14 cellular contexts compared by ENCODE assay signal in the genomic region with DNA sequence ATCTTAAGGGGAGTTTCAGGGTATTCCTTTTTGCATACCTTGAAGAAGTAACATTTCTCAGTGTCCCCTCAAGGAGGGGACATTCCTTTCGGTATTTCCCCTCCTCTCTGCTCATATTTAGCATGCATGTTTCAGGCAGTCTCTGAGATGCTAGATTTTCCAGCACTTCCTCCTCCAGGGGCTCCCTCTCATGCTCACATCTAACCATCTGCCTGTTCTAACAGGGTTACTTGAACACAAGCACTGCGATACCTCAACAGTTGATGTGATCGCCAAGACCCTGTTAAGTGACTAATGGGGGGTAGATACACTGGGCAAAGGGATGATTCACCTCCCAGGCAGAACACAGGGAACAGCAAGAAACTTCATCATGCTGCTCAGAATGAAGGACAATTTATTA. TPM values are rescaled to one million over a fixed set of nuclear protein-coding genes. Genes with fewer than 3 reads are reported as not detected.
DNase-seq lines count a peak whose midpoint lies in the region; ATAC-seq and TF ChIP-seq lines count a peak whose summit lies in the region.
"Had no signal": no experiment of that assay in that cellular context is flagged by ENCODE, and none has a peak within 500 bp of the region (broad histone marks: within the 10 kb centered on the region; RNA-seq: fewer than 3 reads in every experiment).

No MANE protein-coding gene starts in this region.

- TF ChIP-seq CTCF in NB4 (IDR thresholded peaks at IDR 0.05; ENCODE audit: low read depth, low read length) (peak; percentile 3), hepatocyte (IDR thresholded peaks at IDR 0.05; ENCODE audit: poor library complexity) (no peak)

- no peaks in the 10 kb centered on the region for H3K27me3 ChIP-seq in hepatocyte
- H3K27me3 ChIP-seq: gastroesophageal sphincter, right atrium auricular region had no signal

- TF ChIP-seq POLR2A in NB4 (IDR thresholded peaks at IDR 0.05; ENCODE audit: extremely low read depth, insufficient read length), result no peak

- no peak overlapping the region for H3K4me3 ChIP-seq in NB4 (ENCODE audit: low read depth, low read length)
- no peak overlapping the region for H3K4me3 ChIP-seq in hepatocyte
- H3K4me3 ChIP-seq: gastroesophageal sphincter, right atrium auricular region had no signal

- no peaks in the 10 kb centered on the region for H3K27me3 Mint-ChIP-seq in activated CD4-positive, alpha-beta T cell treated with anti-CD3 and anti-CD28 coated beads, Interleukin-2, amount 10 ng/mL, durations not matched to agents 24 days and 14 days
- no peaks in the 10 kb centered on the region for H3K27me3 Mint-ChIP-seq in natural killer cell treated with Interleukin-12 subunit alpha and Interleukin-12 subunit beta and Interleukin-15 and Interleukin-18, amount 100 ng/mL, for 72 hours

- no peak overlapping the region for H2AFZ ChIP-seq in hepatocyte

- H3K27ac ChIP-seq in hepatocyte, result no peak overlapping the region
- H3K27ac ChIP-seq: gastroesophageal sphincter, right atrium auricular region had no signal

- H3K4me2 ChIP-seq in hepatocyte, result no peak overlapping the region

- no peaks in the 10 kb centered on the region for H3K36me3 ChIP-seq in hepatocyte (replicated peaks; ENCODE audit: insufficient read depth, low read depth)
- H3K36me3 ChIP-seq: gastroesophageal sphincter, right atrium auricular region had no signal

- H3K9me3 Mint-ChIP-seq in activated CD4-positive, alpha-beta T cell treated with anti-CD3 and anti-CD28 coated beads, Interleukin-2, amount 10 ng/mL, durations not matched to agents 24 days and 14 days, result peaks cover 24% of the 10 kb centered on the region
- peaks cover 3% of the 10 kb centered on the region for H3K9me3 Mint-ChIP-seq in natural killer cell treated with Interleukin-12 subunit alpha and Interleukin-12 subunit beta and Interleukin-15 and Interleukin-18, amount 100 ng/mL, for 72 hours

- H3K9me2 ChIP-seq in hepatocyte (replicated peaks; ENCODE audit: insufficient read depth), result no peaks in the 10 kb centered on the region

- peak overlapping the region; percentile 70 for H3K27ac Mint-ChIP-seq in activated CD4-positive, alpha-beta T cell treated with anti-CD3 and anti-CD28 coated beads, Interleukin-2, amount 10 ng/mL, durations not matched to agents 24 days and 14 days
- peak overlapping the region; percentile 76 to 90 for H3K27ac Mint-ChIP-seq in natural killer cell treated with Interleukin-12 subunit alpha and Interleukin-12 subunit beta and Interleukin-15 and Interleukin-18, amount 100 ng/mL, for 72 hours

- H3K4me3 Mint-ChIP-seq in activated CD4-positive, alpha-beta T cell treated with anti-CD3 and anti-CD28 coated beads, Interleukin-2, amount 10 ng/mL, durations not matched to agents 24 days and 14 days, result no peak overlapping the region
- H3K4me3 Mint-ChIP-seq in natural killer cell treated with Interleukin-12 subunit alpha and Interleukin-12 subunit beta and Interleukin-15 and Interleukin-18, amount 100 ng/mL, for 72 hours, result peak overlapping the region; percentile 63

- no peaks in the 10 kb centered on the region for H3K4me1 ChIP-seq in hepatocyte (ENCODE audit: insufficient read depth)
- H3K4me1 ChIP-seq: right atrium auricular region had no signal

- H4K20me1 ChIP-seq in hepatocyte (ENCODE audit: insufficient read depth, poor library complexity, severe bottlenecking), result no peaks in the 10 kb centered on the region

- ATAC-seq in GM21619 (IDR thresholded peaks at IDR 0.05; ENCODE audit: unreplicated experiment) (peak; percentile 34), HG03159 (IDR thresholded peaks at IDR 0.05; ENCODE audit: unreplicated experiment) (no peak)
- no peak for ATAC-seq in natural killer cell treated with Interleukin-12 subunit alpha and Interleukin-12 subunit beta and Interleukin-15 and Interleukin-18, amount 100 ng/mL, for 72 hours
- ATAC-seq: gastroesophageal sphincter, SK-N-SH treated with all-trans-retinoic acid at 6 μM for 48 hours had no signal

- H3K79me2 ChIP-seq in hepatocyte, result no peaks in the 10 kb centered on the region

- intact Hi-C loops in activated CD4-positive, alpha-beta T cell treated with anti-CD3 and anti-CD28 coated beads, Interleukin-2, amount 10 ng/mL, durations not matched to agents 24 days and 14 days (cut with micrococcal nuclease), result no loop called here

- WGBS in hepatocyte (ENCODE audit: low lambda C conversion rate, missing lambda C conversion rate), result 58% methylated on average over 3 of the region's 3 CpGs

- DNase-seq in activated CD4-positive, alpha-beta T cell treated with anti-CD3 and anti-CD28 coated beads, Interleukin-2, amount 10 ng/mL, durations not matched to agents 24 days and 14 days, result no peak
- DNase-seq in activated CD4-positive, alpha-beta T cell treated with anti-CD3 and anti-CD28 coated beads, Interleukin-2, amount 50 U/mL, for 48 hours, result no peak
- DNase-seq in NB4 (ENCODE audit: low read depth) (peak; percentile 81), NCI-H526 (lab: John Stamatoyannopoulos, UW) (no peak), hepatocyte (ENCODE audit: low spot score) (no peak)
- no peak for DNase-seq in natural killer cell treated with Interleukin-12 subunit alpha and Interleukin-12 subunit beta and Interleukin-15 and Interleukin-18, amount 100 ng/mL, for 72 hours (ENCODE audit: low spot score)
- DNase-seq: ACHN, H7, mammary epithelial cell had no signal

- peaks cover 10% of the 10 kb centered on the region for H3K36me3 Mint-ChIP-seq in activated CD4-positive, alpha-beta T cell treated with anti-CD3 and anti-CD28 coated beads, Interleukin-2, amount 10 ng/mL, durations not matched to agents 24 days and 14 days (ENCODE audit: low read depth)
- H3K36me3 Mint-ChIP-seq in natural killer cell treated with Interleukin-12 subunit alpha and Interleukin-12 subunit beta and Interleukin-15 and Interleukin-18, amount 100 ng/mL, for 72 hours, result no peaks in the 10 kb centered on the region

- H3K9me3 ChIP-seq in hepatocyte (ENCODE audit: low read depth), result no peaks in the 10 kb centered on the region
- H3K9me3 ChIP-seq: gastroesophageal sphincter, right atrium auricular region had no signal

- peaks cover 30% of the 10 kb centered on the region for H3K4me1 Mint-ChIP-seq in activated CD4-positive, alpha-beta T cell treated with anti-CD3 and anti-CD28 coated beads, Interleukin-2, amount 10 ng/mL, durations not matched to agents 24 days and 14 days
- peaks cover 22 to 27% of the 10 kb centered on the region in 2 donors for H3K4me1 Mint-ChIP-seq in natural killer cell treated with Interleukin-12 subunit alpha and Interleukin-12 subunit beta and Interleukin-15 and Interleukin-18, amount 100 ng/mL, for 72 hours (ENCODE audit: low read depth in 2 of 2)

RNA-seq across cellular contexts. Expression of a gene that starts 12.9 kb away (rescaled TPM):
- total RNA-seq in activated CD4-positive, alpha-beta T cell treated with anti-CD3 and anti-CD28 coated beads, Interleukin-2, amount 10 ng/mL, durations not matched to agents 24 days and 14 days, result 239 and 240 TPM in 2 replicates
- total RNA-seq in natural killer cell treated with Interleukin-12 subunit alpha and Interleukin-12 subunit beta and Interleukin-15 and Interleukin-18, amount 100 ng/mL, for 72 hours, result 100 to 1,000 TPM; 108 to 277 TPM
- total RNA-seq in hepatocyte, result 36.4 and 40.7 TPM in 2 replicates
- 32.6 and 33.8 TPM in 2 replicates for polyA plus RNA-seq in hepatocyte

RNA-seq across cellular contexts. Expression of a gene that starts 53.1 kb away (rescaled TPM):
- total RNA-seq in activated CD4-positive, alpha-beta T cell treated with anti-CD3 and anti-CD28 coated beads, Interleukin-2, amount 10 ng/mL, durations not matched to agents 24 days and 14 days, result not detected in 2 replicates
- total RNA-seq in natural killer cell treated with Interleukin-12 subunit alpha and Interleukin-12 subunit beta and Interleukin-15 and Interleukin-18, amount 100 ng/mL, for 72 hours, result 100 to 1,000 TPM in 1 of 2 donors, 10 to 100 TPM in 1; 56.3 to 241 TPM
- total RNA-seq in hepatocyte, result not detected in 2 replicates
- polyA plus RNA-seq in hepatocyte, result not detected in 2 replicates
- total RNA-seq: gastroesophageal sphincter, H7, mammary epithelial cell, right atrium auricular region had no signal
- polyA plus RNA-seq: mammary epithelial cell had no signal

Comparison
In these comparisons a context has a peak if more than half of its experiments do, and no peak if none do; other contexts are left out.
1. RNA of a gene that starts 53.1 kb away (total RNA-seq): 56.3 to 241 TPM in natural killer cell treated with Interleukin-12 subunit alpha and Interleukin-12 subunit beta and Interleukin-15 and Interleukin-18, amount 100 ng/mL, for 72 hours; not detected in activated CD4-positive, alpha-beta T cell treated with anti-CD3 and anti-CD28 coated beads, Interleukin-2, amount 10 ng/mL, durations not matched to agents 24 days and 14 days and not detected in hepatocyte; every median in the first group is over 10 times any median in the second.